In genomic region chr19:17985037-17985818, GRCh38 we compare ENCODE assay signal across 1 cellular context.
TF ChIP-seq lines count a peak whose summit lies in the region.

No MANE protein-coding gene starts in this region.

TF ChIP-seq in HEK293, 187 proteins besides CTCF, POLR2A, EP300 and RAD21 (continued from another document):
- TF ChIP-seq, protein P1, sequence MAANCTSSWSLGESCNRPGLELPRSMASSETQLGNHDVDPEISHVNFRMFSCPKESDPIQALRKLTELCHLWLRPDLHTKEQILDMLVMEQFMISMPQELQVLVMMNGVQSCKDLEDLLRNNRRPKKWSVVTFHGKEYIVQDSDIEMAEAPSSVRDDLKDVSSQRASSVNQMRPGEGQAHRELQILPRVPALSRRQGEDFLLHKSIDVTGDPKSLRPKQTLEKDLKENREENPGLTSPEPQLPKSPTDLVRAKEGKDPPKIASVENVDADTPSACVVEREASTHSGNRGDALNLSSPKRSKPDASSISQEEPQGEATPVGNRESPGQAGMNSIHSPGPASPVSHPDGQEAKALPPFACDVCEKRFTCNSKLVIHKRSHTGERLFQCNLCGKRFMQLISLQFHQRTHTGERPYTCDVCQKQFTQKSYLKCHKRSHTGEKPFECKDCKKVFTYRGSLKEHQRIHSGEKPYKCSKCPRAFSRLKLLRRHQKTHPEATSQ (tag by site-specific recombination; IDR thresholded peaks at IDR 0.05), result no peak
- TF ChIP-seq ZFHX2 (tag by site-specific recombination; conservative IDR thresholded peaks at IDR 0.05) (no peak), ZNF266 (tag by site-specific recombination; IDR thresholded peaks at IDR 0.05; ENCODE audit: low read depth) (no peak), HIC1 (tag by site-specific recombination; IDR thresholded peaks at IDR 0.05) (peak; percentile 55), MEIS1 (CRISPR knock-in tag; IDR thresholded peaks at IDR 0.05; ENCODE audit: borderline replicate concordance) (no peak), GLIS2 (tag by site-specific recombination; IDR thresholded peaks at IDR 0.05) (peak; percentile 34; the same call in 1 of the 2 replicates), ZNF621 (tag by site-specific recombination; IDR thresholded peaks at IDR 0.05) (no peak), MZF1 (tag by site-specific recombination; IDR thresholded peaks at IDR 0.05; ENCODE audit: borderline replicate concordance) (no peak), ZNF777 (tag by site-specific recombination; IDR thresholded peaks at IDR 0.05; ENCODE audit: borderline replicate concordance) (no peak), ZFP37 (tag by site-specific recombination; IDR thresholded peaks at IDR 0.05) (no peak), ZNF610 (tag by site-specific recombination; IDR thresholded peaks at IDR 0.05; ENCODE audit: borderline replicate concordance) (no peak), OSR2 (tag by site-specific recombination; IDR thresholded peaks at IDR 0.05) (no peak), ZNF830 (tag by site-specific recombination; IDR thresholded peaks at IDR 0.05; ENCODE audit: low read depth) (no peak), ZNF670 (tag by site-specific recombination; IDR thresholded peaks at IDR 0.05; ENCODE audit: low read depth) (no peak), ZNF549 (tag by site-specific recombination; IDR thresholded peaks at IDR 0.05) (no peak), ZNF521 (tag by site-specific recombination; IDR thresholded peaks at IDR 0.05) (no peak), TCF7L2 (IDR thresholded peaks at IDR 0.05; ENCODE audit: borderline replicate concordance, low read depth, low read length) (no peak), ZNF555 (tag by site-specific recombination; conservative IDR thresholded peaks at IDR 0.05) (no peak), KLF7 (tag by site-specific recombination; IDR thresholded peaks at IDR 0.05; ENCODE audit: borderline replicate concordance) (no peak), OVOL3 (tag by site-specific recombination; IDR thresholded peaks at IDR 0.05) (no peak), ZNF629 (tag by site-specific recombination; IDR thresholded peaks at IDR 0.05) (peak; percentile 30; the same call in 1 of the 2 replicates), INSM2 (tag by site-specific recombination; IDR thresholded peaks at IDR 0.05) (no peak), ZNF24 (tag by site-specific recombination; IDR thresholded peaks at IDR 0.05) (no peak), ZNF324 (tag by site-specific recombination; IDR thresholded peaks at IDR 0.05) (no peak), ZNF132 (tag by site-specific recombination; IDR thresholded peaks at IDR 0.05; ENCODE audit: borderline replicate concordance) (no peak), ZNF426 (tag by site-specific recombination; IDR thresholded peaks at IDR 0.05) (no peak)
